In genomic region chr12:57428965-57429364, GRCh38 we compare ENCODE assay signal across 11 cellular contexts. TPM values are rescaled to one million over a fixed set of nuclear protein-coding genes. Genes with fewer than 3 reads are reported as not detected.
DNase-seq lines count a peak whose midpoint lies in the region; ATAC-seq and TF ChIP-seq lines count a peak whose summit lies in the region.
"Had no signal": no experiment of that assay in that cellular context is flagged by ENCODE, and none has a peak within 500 bp of the region (broad histone marks: within the 10 kb centered on the region; RNA-seq: fewer than 3 reads in every experiment).

No MANE protein-coding gene starts in this region.

- no peaks in the 10 kb centered on the region for H3K27me3 ChIP-seq in SU-DHL-6 (ENCODE audit: low read length)
- no peaks in the 10 kb centered on the region for H3K27me3 ChIP-seq in hepatocyte
- H3K27me3 ChIP-seq: BE2C had no signal

- H3K27ac Mint-ChIP-seq in activated naive CD4-positive, alpha-beta T cell treated with anti-CD3 and anti-CD28 coated beads for 36 hours, result peak overlapping the region; percentile 80
- H3K27ac Mint-ChIP-seq in stimulated activated naive CD8-positive, alpha-beta T cell treated with anti-CD3 and anti-CD28 coated beads, Interleukin-15, amount 100 ng/mL, for 72 hours, result peak overlapping the region; percentile 80 to 94

- TF ChIP-seq CTCF in SU-DHL-6 (IDR thresholded peaks at IDR 0.05; ENCODE audit: insufficient read depth, low read length, poor library complexity, severe bottlenecking), result no peak
- TF ChIP-seq CTCF in hepatocyte (IDR thresholded peaks at IDR 0.05; ENCODE audit: poor library complexity), result no peak

- H2AFZ ChIP-seq in SU-DHL-6 (ENCODE audit: low read depth, low read length, severe bottlenecking) (no peak overlapping the region), hepatocyte (no peak overlapping the region)

- H3K9me2 ChIP-seq in SU-DHL-6 (replicated peaks; ENCODE audit: insufficient read depth, low read length), result no peaks in the 10 kb centered on the region
- H3K9me2 ChIP-seq in hepatocyte (replicated peaks; ENCODE audit: insufficient read depth), result no peaks in the 10 kb centered on the region

- peaks cover 16% of the 10 kb centered on the region for H3K4me1 ChIP-seq in hepatocyte (ENCODE audit: insufficient read depth)
- H3K4me1 ChIP-seq: BE2C had no signal

- H3K9me3 ChIP-seq in SU-DHL-6 (ENCODE audit: insufficient read depth, low read length) (no peaks in the 10 kb centered on the region), hepatocyte (ENCODE audit: low read depth) (no peaks in the 10 kb centered on the region)
- H3K9me3 ChIP-seq: BE2C had no signal

- 88% methylated on average over 6 of the region's 6 CpGs for WGBS in hepatocyte (ENCODE audit: low lambda C conversion rate, missing lambda C conversion rate)

- H3K79me2 ChIP-seq in SU-DHL-6 (ENCODE audit: insufficient read depth, low read length) (peaks cover 43% of the 10 kb centered on the region), hepatocyte (peaks cover 61% of the 10 kb centered on the region)

- H3K4me3 ChIP-seq in SU-DHL-6 (ENCODE audit: insufficient read depth, low read length, poor library complexity, severe bottlenecking) (no peak overlapping the region), hepatocyte (no peak overlapping the region)

- peaks cover 12% of the 10 kb centered on the region for H3K36me3 Mint-ChIP-seq in activated naive CD4-positive, alpha-beta T cell treated with anti-CD3 and anti-CD28 coated beads for 36 hours (ENCODE audit: low read depth)

- H3K4me1 Mint-ChIP-seq in activated naive CD4-positive, alpha-beta T cell treated with anti-CD3 and anti-CD28 coated beads for 36 hours (ENCODE audit: low read depth), result peaks cover 40% of the 10 kb centered on the region
- peaks cover 42% of the 10 kb centered on the region for H3K4me1 Mint-ChIP-seq in stimulated activated naive CD8-positive, alpha-beta T cell treated with anti-CD3 and anti-CD28 coated beads, Interleukin-15, amount 100 ng/mL, for 72 hours

- H4K20me1 ChIP-seq in SU-DHL-6 (ENCODE audit: low read depth, low read length) (no peaks in the 10 kb centered on the region), hepatocyte (ENCODE audit: insufficient read depth, poor library complexity, severe bottlenecking) (no peaks in the 10 kb centered on the region)

- H3K9ac ChIP-seq in SU-DHL-6 (ENCODE audit: low read length), result peak overlapping the region; percentile 72

- no peaks in the 10 kb centered on the region for H3K9me3 Mint-ChIP-seq in activated naive CD4-positive, alpha-beta T cell treated with anti-CD3 and anti-CD28 coated beads for 36 hours
- H3K9me3 Mint-ChIP-seq in stimulated activated naive CD8-positive, alpha-beta T cell treated with anti-CD3 and anti-CD28 coated beads, Interleukin-15, amount 100 ng/mL, for 72 hours, result no peaks in the 10 kb centered on the region

- intact Hi-C loops in activated naive CD4-positive, alpha-beta T cell treated with anti-CD3 and anti-CD28 coated beads for 36 hours (cut with micrococcal nuclease), result no loop called here

- H3K36me3 ChIP-seq in SU-DHL-6 (ENCODE audit: low read length) (no peaks in the 10 kb centered on the region), hepatocyte (replicated peaks; ENCODE audit: insufficient read depth, low read depth) (no peaks in the 10 kb centered on the region)
- H3K36me3 ChIP-seq: BE2C had no signal

- H3K27me3 Mint-ChIP-seq in activated naive CD4-positive, alpha-beta T cell treated with anti-CD3 and anti-CD28 coated beads for 36 hours (ENCODE audit: low read depth), result no peaks in the 10 kb centered on the region
- H3K27me3 Mint-ChIP-seq in stimulated activated naive CD8-positive, alpha-beta T cell treated with anti-CD3 and anti-CD28 coated beads, Interleukin-15, amount 100 ng/mL, for 72 hours, result no peaks in the 10 kb centered on the region

- ATAC-seq in stimulated activated naive CD8-positive, alpha-beta T cell treated with anti-CD3 and anti-CD28 coated beads, Interleukin-15, amount 100 ng/mL, for 72 hours, result no peak

- H3K4me2 ChIP-seq in SU-DHL-6 (ENCODE audit: low read depth, low read length, poor library complexity, severe bottlenecking), result peak overlapping the region; percentile 98
- peak overlapping the region; percentile 77 for H3K4me2 ChIP-seq in hepatocyte

- CTCF ChIA-PET in activated naive CD4-positive, alpha-beta T cell treated with anti-CD3 and anti-CD28 coated beads for 36 hours (lab: Charles Lee), result interaction anchor here (0.7 to 1.8 kb wide), 5 partner anchors 22 to 167 kb away, joined by 3 to 10 read pairs (median 4); no protein-coding TSS in a partner anchor

- no peak for DNase-seq in activated naive CD4-positive, alpha-beta T cell treated with anti-CD3 and anti-CD28 coated beads for 36 hours
- DNase-seq in activated naive CD4-positive, alpha-beta T cell (lab: John Stamatoyannopoulos, UW), result no peak
- DNase-seq in hepatocyte (ENCODE audit: low spot score), result no peak
- DNase-seq in stimulated activated naive CD8-positive, alpha-beta T cell treated with anti-CD3 and anti-CD28 coated beads, Interleukin-15, amount 100 ng/mL, for 72 hours, result no peak
- no peak for DNase-seq in stimulated activated CD4-positive, alpha-beta T cell treated with anti-CD3 and anti-CD28 coated beads, Interleukin-12 subunit alpha, Interleukin-12 subunit beta, amount 100 ng/mL, for 4 hours
- no peak for DNase-seq in iPS-NIHi7 (ENCODE audit: extremely low spot score)
- DNase-seq in inferior parietal cortex (ENCODE audit: extremely low spot score), result no peak
- DNase-seq: BE2C had no signal

- H3K27ac ChIP-seq in SU-DHL-6 (ENCODE audit: low read depth, low read length), result peak overlapping the region; percentile 64; the same call in 1 of the 2 replicates
- peak overlapping the region; percentile 97 for H3K27ac ChIP-seq in hepatocyte

- peaks cover 13% of the 10 kb centered on the region for H3F3A ChIP-seq in SU-DHL-6 (ENCODE audit: insufficient read depth)

- H3K4me3 Mint-ChIP-seq in activated naive CD4-positive, alpha-beta T cell treated with anti-CD3 and anti-CD28 coated beads for 36 hours, result peak overlapping the region; percentile 94
- peak overlapping the region; percentile 80 to 88 for H3K4me3 Mint-ChIP-seq in stimulated activated naive CD8-positive, alpha-beta T cell treated with anti-CD3 and anti-CD28 coated beads, Interleukin-15, amount 100 ng/mL, for 72 hours

RNA-seq across cellular contexts. Expression of gene R3HDM2, which starts 1.9 kb away (rescaled TPM):
- total RNA-seq in activated naive CD4-positive, alpha-beta T cell treated with anti-CD3 and anti-CD28 coated beads for 36 hours, result 10 to 100 TPM; 42.2 to 44.8 TPM
- 22.8 and 28.7 TPM in 2 replicates for total RNA-seq in hepatocyte
- 13.4 and 17.1 TPM in 2 replicates for polyA plus RNA-seq in hepatocyte

RNA-seq across cellular contexts. Expression of gene INHBC, which starts 5.6 kb away (rescaled TPM):
- not detected for total RNA-seq in activated naive CD4-positive, alpha-beta T cell treated with anti-CD3 and anti-CD28 coated beads for 36 hours
- 1.3 and 1.8 TPM in 2 replicates for total RNA-seq in hepatocyte
- polyA plus RNA-seq in hepatocyte, result 1.5 and 3.4 TPM in 2 replicates
- total RNA-seq: fibroblast of villous mesenchyme had no signal

RNA-seq across cellular contexts. Expression of gene INHBE, which starts 26.1 kb away (rescaled TPM):
- total RNA-seq in activated naive CD4-positive, alpha-beta T cell treated with anti-CD3 and anti-CD28 coated beads for 36 hours, result 1 to 10 TPM in 1 of 2 experiments, under 1 TPM in 1; 0.81 to 1.0 TPM
- 44.2 and 45.9 TPM in 2 replicates for total RNA-seq in hepatocyte
- polyA plus RNA-seq in hepatocyte, result 6.1 and 15.1 TPM in 2 replicates
- polyA plus RNA-seq: adipose tissue had no signal

RNA-seq across cellular contexts. Expression of gene GLI1, which starts 30.6 kb away (rescaled TPM):
- not detected for total RNA-seq in activated naive CD4-positive, alpha-beta T cell treated with anti-CD3 and anti-CD28 coated beads for 36 hours
- total RNA-seq in hepatocyte, result 5.9 and 7.6 TPM in 2 replicates
- polyA plus RNA-seq in hepatocyte, result 5.1 and 6.0 TPM in 2 replicates

RNA-seq across cellular contexts. Expression of gene ARHGAP9, which starts 50.7 kb away (rescaled TPM):
- 10 to 100 TPM; 95.9 to 97.9 TPM for total RNA-seq in activated naive CD4-positive, alpha-beta T cell treated with anti-CD3 and anti-CD28 coated beads for 36 hours
- total RNA-seq in hepatocyte, result 0.44 and 2.0 TPM in 2 replicates
- polyA plus RNA-seq in hepatocyte, result 2.2 and 3.6 TPM in 2 replicates

Comparison
In these comparisons a context has a peak if more than half of its experiments do, and no peak if none do; other contexts are left out.
1. RNA of gene INHBE, which starts 26.1 kb away (total RNA-seq): 44.2 to 45.9 TPM in hepatocyte; 0.81 to 1.0 TPM in activated naive CD4-positive, alpha-beta T cell treated with anti-CD3 and anti-CD28 coated beads for 36 hours; every median in the first group is over 10 times any median in the second.